In the genomic region with DNA sequence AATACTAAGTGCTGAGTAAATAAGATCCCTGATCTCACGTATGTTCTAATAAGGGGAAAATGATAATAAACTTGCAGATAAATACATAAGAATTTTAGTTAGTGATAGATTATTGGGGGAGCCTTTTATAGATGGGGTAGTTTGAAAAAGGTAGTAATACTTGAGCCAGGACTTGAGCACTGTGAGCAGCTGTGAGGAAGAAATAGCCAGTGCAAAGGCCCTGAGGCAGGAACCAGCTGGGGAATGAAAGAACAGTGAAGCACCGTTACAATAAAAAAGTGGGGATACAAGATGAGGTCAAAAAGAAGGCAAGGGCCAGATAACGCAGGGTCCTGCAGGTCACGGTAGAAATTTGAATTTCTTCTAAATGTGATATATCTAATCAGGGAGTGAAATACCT, we compare ENCODE assay signal across 16 cellular contexts.
DNase-seq lines count a peak whose midpoint lies in the region; ATAC-seq, FAIRE-seq and TF ChIP-seq lines count a peak whose summit lies in the region.
"Had no signal": no experiment of that assay in that cellular context is flagged by ENCODE, and none has a peak within 500 bp of the region (broad histone marks: within the 10 kb centered on the region; RNA-seq: fewer than 3 reads in every experiment).

No MANE protein-coding gene starts in this region.

- ATAC-seq in SK-N-SH treated with all-trans-retinoic acid at 6 μM for 48 hours (no peak), K562 (no peak), HepG2 (no peak)
- ATAC-seq in activated CD4-positive, alpha-beta T cell treated with anti-CD3 and anti-CD28 coated beads for 36 hours = no peak
- ATAC-seq: CD8-positive, alpha-beta T cell had no signal

- H3K4me3 ChIP-seq in SK-N-SH (ENCODE audit: low read depth in 2 of 2, low read length in 1 of 2) (no peak overlapping the region), K562 (no peak overlapping the region), HepG2 (replicated peaks in 1 of 3; ENCODE audit: insufficient read depth in 1 of 3, low read depth in 2 of 3, low read length in 3 of 3) (no peak overlapping the region)
- H3K4me3 ChIP-seq: BLaER1 had no signal

- H3K27ac Mint-ChIP-seq in activated CD4-positive, alpha-beta T cell treated with anti-CD3 and anti-CD28 coated beads for 36 hours = no peak overlapping the region
- H3K27ac Mint-ChIP-seq: CD8-positive, alpha-beta T cell; H9 had no signal

- H3K4me3 Mint-ChIP-seq in activated CD4-positive, alpha-beta T cell treated with anti-CD3 and anti-CD28 coated beads for 36 hours = no peak overlapping the region
- H3K4me3 Mint-ChIP-seq: CD8-positive, alpha-beta T cell; H9 had no signal

- POLR2A ChIA-PET in SK-N-SH (lab: Yijun Ruan, JAX) (no interaction called here), K562 (lab: Yijun Ruan, JAX) (no interaction called here), HepG2 (lab: Yijun Ruan, JAX) (no interaction called here)
- POLR2A ChIA-PET in activated CD4-positive, alpha-beta T cell treated with anti-CD3 and anti-CD28 coated beads for 36 hours (lab: Charles Lee) = no interaction called here

- in situ Hi-C loops in K562 (cut with MboI) = loop anchor here (10.0 kb wide), 1 partner anchor 1682 kb away; no protein-coding TSS in a partner anchor
- in situ Hi-C loops in HepG2 (cut with HindIII; ENCODE audit: extremely low pct_ligation_motif_present, low pct_unique_long_range_greater_than_20kb) = no loop called here

- H3K27ac ChIP-seq in SK-N-SH (ENCODE audit: low read depth in 2 of 2, low read length in 1 of 2) = no peak overlapping the region
- no peak overlapping the region for H3K27ac ChIP-seq in K562 (ENCODE audit: extremely low read depth, low read depth, low read length)
- peak overlapping the region; percentile 40 for H3K27ac ChIP-seq in HepG2 (ENCODE audit: extremely low read length, insufficient read depth, low read length)
- H3K27ac ChIP-seq: BLaER1 had no signal

- BruUV-seq in K562 (replicated peaks; lab: Mats Ljungman, UMichigan) = no TSS peak
- no TSS peak for BruUV-seq in HepG2 (replicated peaks; lab: Mats Ljungman, UMichigan)

- no peaks in the 10 kb centered on the region for H3K27me3 ChIP-seq in SK-N-SH (ENCODE audit: insufficient read depth)
- H3K27me3 ChIP-seq in K562 (ENCODE audit: control insufficient read depth in 2 of 2, insufficient read depth in 2 of 2, low read length in 2 of 2) = no peaks in the 10 kb centered on the region
- H3K27me3 ChIP-seq in HepG2 (ENCODE audit: control insufficient read depth in 1 of 2, insufficient read depth in 2 of 2, low read length in 2 of 2) = no peaks in the 10 kb centered on the region
- H3K27me3 ChIP-seq: BLaER1 had no signal

- H3K27me3 Mint-ChIP-seq in activated CD4-positive, alpha-beta T cell treated with anti-CD3 and anti-CD28 coated beads for 36 hours = peaks cover 13% of the 10 kb centered on the region

- no peak overlapping the region for H3K4me2 ChIP-seq in SK-N-SH
- no peak overlapping the region for H3K4me2 ChIP-seq in K562 (ENCODE audit: insufficient read depth, low read length)
- H3K4me2 ChIP-seq in HepG2 (ENCODE audit: low read depth, low read length) = no peak overlapping the region
- H3K4me2 ChIP-seq: BLaER1 had no signal

- H3K9ac ChIP-seq in SK-N-SH (no peak overlapping the region), K562 (ENCODE audit: insufficient read depth in 1 of 2, low read depth in 2 of 2, low read length in 2 of 2) (no peak overlapping the region), HepG2 (ENCODE audit: insufficient read depth, low read depth, low read length) (no peak overlapping the region)
- H3K9ac ChIP-seq: BLaER1 had no signal

- TF ChIP-seq POLR2A in K562 (conservative IDR thresholded peaks at IDR 0.05) = no peak
- TF ChIP-seq POLR2A in HepG2 (IDR thresholded peaks at IDR 0.05; ENCODE audit: insufficient read depth in 1 of 2, low read depth in 2 of 2, low read length in 2 of 2) = no peak

- CTCF ChIA-PET in SK-N-SH (lab: Yijun Ruan, JAX) (no interaction called here), K562 (lab: Yijun Ruan, JAX; ENCODE audit: low intra/inter-chr PET ratio) (no interaction called here), HepG2 (lab: Yijun Ruan, JAX; ENCODE audit: low intra/inter-chr PET ratio, low total read pairs) (no interaction called here)
- CTCF ChIA-PET in activated CD4-positive, alpha-beta T cell treated with anti-CD3 and anti-CD28 coated beads for 36 hours (lab: Charles Lee) = no interaction called here

- 93% methylated on average over 4 of the region's 4 CpGs for WGBS in SK-N-SH (ENCODE audit: low lambda C conversion rate)
- 8% methylated on average over 4 of the region's 4 CpGs for WGBS in K562 (ENCODE audit: insufficient coverage, low coverage, missing lambda C conversion rate)
- WGBS in HepG2 (ENCODE audit: low lambda C conversion rate) = 88% methylated on average over 4 of the region's 4 CpGs

- TF ChIP-seq EP300 in SK-N-SH (IDR thresholded peaks at IDR 0.05; ENCODE audit: borderline replicate concordance in 1 of 2, low read depth in 1 of 2, low read length in 1 of 2) (no peak), K562 (IDR thresholded peaks at IDR 0.05; ENCODE audit: low read length) (no peak), HepG2 (IDR thresholded peaks at IDR 0.05; ENCODE audit: low read depth in 2 of 2, low read length in 2 of 2) (no peak), HepG2 (CRISPR knock-in tag; IDR thresholded peaks at IDR 0.05; ENCODE audit: borderline replicate concordance) (no peak)

- H3K4me1 Mint-ChIP-seq in activated CD4-positive, alpha-beta T cell treated with anti-CD3 and anti-CD28 coated beads for 36 hours = no peaks in the 10 kb centered on the region
- H3K4me1 Mint-ChIP-seq: H9 had no signal

- no peaks in the 10 kb centered on the region for H3K36me3 Mint-ChIP-seq in activated CD4-positive, alpha-beta T cell treated with anti-CD3 and anti-CD28 coated beads for 36 hours (ENCODE audit: low read depth)
- H3K36me3 Mint-ChIP-seq: CD8-positive, alpha-beta T cell had no signal

- no peaks in the 10 kb centered on the region for H3K9me2 ChIP-seq in SK-N-SH

- intact Hi-C loops in K562 (cut with micrococcal nuclease) (no loop called here), HepG2 (cut with micrococcal nuclease; ENCODE audit: unreplicated experiment) (no loop called here)
- intact Hi-C loops in activated CD4-positive, alpha-beta T cell treated with anti-CD3 and anti-CD28 coated beads for 36 hours (cut with DNase I, micrococcal nuclease) = no loop called here

- H3K79me2 ChIP-seq in SK-N-SH (ENCODE audit: insufficient read depth) (no peaks in the 10 kb centered on the region), K562 (ENCODE audit: control insufficient read depth, insufficient read depth, low read length) (no peaks in the 10 kb centered on the region), HepG2 (ENCODE audit: insufficient read depth, low read length) (no peaks in the 10 kb centered on the region)

- TF ChIP-seq RAD21 in SK-N-SH (IDR thresholded peaks at IDR 0.05; ENCODE audit: low read length) = no peak
- TF ChIP-seq RAD21 in K562 (CRISPR knock-in tag; conservative IDR thresholded peaks at IDR 0.05 in 1 of 2, IDR thresholded peaks at IDR 0.05 in 1 of 2) = no peak
- TF ChIP-seq RAD21 in HepG2 (CRISPR knock-in tag; IDR thresholded peaks at IDR 0.05) = no peak

- H3K4me1 ChIP-seq in SK-N-SH (ENCODE audit: control insufficient read depth in 1 of 2, insufficient read depth in 2 of 2, low read depth in 1 of 2, low read length in 1 of 2) (peaks cover 0 to 4% of the 10 kb centered on the region in 2 experiments; a peak in 1 of 4 replicates), K562 (replicated peaks in 1 of 2; ENCODE audit: control insufficient read depth in 2 of 2, insufficient read depth in 2 of 2, low read length in 2 of 2) (no peaks in the 10 kb centered on the region), HepG2 (ENCODE audit: insufficient read depth, low read length) (peaks cover 82% of the 10 kb centered on the region)
- H3K4me1 ChIP-seq: BLaER1 had no signal

- H3K9me1 ChIP-seq in K562 (ENCODE audit: control insufficient read depth, insufficient read depth, low read length) = no peaks in the 10 kb centered on the region

- H2AFZ ChIP-seq in SK-N-SH (ENCODE audit: low read depth) (peak overlapping the region; percentile 3; the same call in 1 of the 2 replicates), K562 (ENCODE audit: low read depth, low read length) (no peak overlapping the region), HepG2 (ENCODE audit: low read length) (no peak overlapping the region)

- DNase-seq in SK-N-SH = no peak
- DNase-seq in K562 (ENCODE audit: extremely low read depth in 1 of 4, low spot score in 3 of 4) = no peak
- no peak for DNase-seq in HepG2 (ENCODE audit: low spot score)
- no peak for DNase-seq in activated CD4-positive, alpha-beta T cell treated with anti-CD3 and anti-CD28 coated beads for 36 hours
- no peak for DNase-seq in activated T-cell treated with anti-CD3 and anti-CD28 coated beads, Interleukin-2, amount 50 U/mL, for 1 hour
- no peak for DNase-seq in D721Med (ENCODE audit: insufficient read length, low spot score)
- no peak for DNase-seq in GDM1 (lab: John Stamatoyannopoulos, UW)
- DNase-seq: 8988T; Calu3; CD8-positive, alpha-beta T cell; DMS 273 treated with DMSO at 0.1 percent for 48 hours; GF-D8; GOT3; H9 had no signal

- H3K9me3 Mint-ChIP-seq in activated CD4-positive, alpha-beta T cell treated with anti-CD3 and anti-CD28 coated beads for 36 hours (ENCODE audit: low read depth) = no peaks in the 10 kb centered on the region
- H3K9me3 Mint-ChIP-seq: CD8-positive, alpha-beta T cell; H9 had no signal

- TF ChIP-seq CTCF in SK-N-SH (IDR thresholded peaks at IDR 0.05) (no peak), K562 (IDR thresholded peaks at IDR 0.05 in 2 of 3, conservative IDR thresholded peaks at IDR 0.05 in 1 of 3; ENCODE audit: insufficient read depth in 2 of 3, low read depth in 1 of 3, low read length in 3 of 3) (no peak), HepG2 (CRISPR knock-in tag; IDR thresholded peaks at IDR 0.05) (no peak), D721Med (IDR thresholded peaks at IDR 0.05; ENCODE audit: insufficient read depth, missing control alignments) (no peak)

- FAIRE-seq in K562 (lab: Jason Lieb, UNC) (no peak), HepG2 (lab: Jason Lieb, UNC) (no peak), D721Med (lab: Jason Lieb, UNC) (no peak)

- H4K20me1 ChIP-seq in SK-N-SH (ENCODE audit: insufficient read depth) (no peaks in the 10 kb centered on the region), K562 (replicated peaks; ENCODE audit: control insufficient read depth, insufficient read depth, low read length) (no peaks in the 10 kb centered on the region; the same call in 1 of the 2 replicates), HepG2 (ENCODE audit: insufficient read depth, low read length) (no peaks in the 10 kb centered on the region)
- H4K20me1 ChIP-seq: BLaER1 had no signal

- peaks cover 4% of the 10 kb centered on the region for H3F3A ChIP-seq in SK-N-SH (replicated peaks; ENCODE audit: insufficient read depth)

- H3K36me3 ChIP-seq in SK-N-SH (replicated peaks in 1 of 2; ENCODE audit: control insufficient read depth in 1 of 2, insufficient read depth in 2 of 2, low read length in 1 of 2) (no peaks in the 10 kb centered on the region), K562 (ENCODE audit: control insufficient read depth, insufficient read depth, low read length) (no peaks in the 10 kb centered on the region), HepG2 (replicated peaks in 1 of 2; ENCODE audit: control insufficient read depth in 1 of 2, insufficient read depth in 2 of 2, low read length in 2 of 2) (no peaks in the 10 kb centered on the region)
- H3K36me3 ChIP-seq: BLaER1 had no signal

- H3K9me3 ChIP-seq in SK-N-SH = no peaks in the 10 kb centered on the region
- H3K9me3 ChIP-seq in K562 (replicated peaks; ENCODE audit: control insufficient read depth, insufficient read depth, low read depth, low read length) = no peaks in the 10 kb centered on the region
- H3K9me3 ChIP-seq in HepG2 (ENCODE audit: low read length) = no peaks in the 10 kb centered on the region
- H3K9me3 ChIP-seq: BLaER1 had no signal
